Comparison of ENCODE assay signal across 8 cellular contexts in the genomic region with DNA sequence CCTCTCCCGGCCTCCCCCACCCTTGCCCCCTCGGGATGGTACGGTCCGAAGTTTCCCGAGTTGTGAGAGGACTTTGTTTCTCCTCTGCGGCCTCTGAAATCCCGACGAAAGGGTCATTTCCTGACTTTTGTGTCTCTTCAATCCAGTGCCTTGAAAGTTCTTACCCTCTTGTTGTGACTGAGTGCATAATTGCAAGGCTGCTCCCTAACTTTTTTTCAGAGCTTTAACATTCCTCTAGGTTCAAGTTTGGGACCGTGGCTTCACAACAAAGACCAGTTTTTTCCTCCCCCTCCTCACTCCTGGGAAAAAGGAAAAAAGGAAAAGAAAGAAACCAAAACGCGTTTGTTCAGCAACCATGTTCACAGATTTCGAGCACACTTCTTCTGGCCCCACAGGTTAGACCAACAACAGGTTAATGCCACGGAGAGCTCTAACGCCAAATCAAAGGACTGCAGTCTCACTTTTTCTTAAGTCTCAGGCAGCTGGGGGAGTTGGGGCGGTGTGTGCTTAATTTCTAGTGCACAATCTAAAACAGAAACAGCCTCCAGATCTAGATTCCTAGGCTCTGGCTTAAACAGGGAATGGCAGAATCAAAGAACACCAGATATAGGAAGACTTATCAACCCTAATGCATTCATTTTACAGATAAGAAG.
DNase-seq lines count a peak whose midpoint lies in the region; ATAC-seq and TF ChIP-seq lines count a peak whose summit lies in the region.

No MANE protein-coding gene starts in this region.

- POLR2A ChIA-PET in OCI-LY7 (lab: Charles Lee), result interaction anchor here (1.0 to 2.7 kb wide), 14 partner anchors 11 to 181 kb away, joined by 3 to 24 read pairs (median 4); a partner anchor contains a TSS

- DNase-seq in OCI-LY7 (ENCODE audit: low spot score) (peak; percentile 69), epithelial cell of prostate (ENCODE audit: low read depth, low spot score) (no peak), nephron progenitor cell (peak; percentile 15), NOMO-1 treated with DMSO at 0.1 percent for 48 hours (lab: John Stamatoyannopoulos, UW; ENCODE audit: unreplicated experiment) (no peak), posterior cingulate gyrus (no peak), SHP77 (lab: John Stamatoyannopoulos, UW) (no peak)

- H3K27me3 Mint-ChIP-seq in nephron progenitor cell (ENCODE audit: low read depth, poor library complexity), result peaks cover 3% of the 10 kb centered on the region

- peak overlapping the region; percentile 100 for H3K27ac Mint-ChIP-seq in nephron progenitor cell

- H3K79me2 ChIP-seq in OCI-LY7 (ENCODE audit: insufficient read depth, low read depth, low read length), result no peaks in the 10 kb centered on the region

- peak overlapping the region; percentile 87 for H2AFZ ChIP-seq in OCI-LY7 (ENCODE audit: low read length)

- H3K36me3 Mint-ChIP-seq in nephron progenitor cell (ENCODE audit: low read depth), result no peaks in the 10 kb centered on the region

- H3K27ac ChIP-seq in C4-2B, result peak overlapping the region; percentile 49
- peak overlapping the region; percentile 97 for H3K27ac ChIP-seq in OCI-LY7 (ENCODE audit: low read depth, low read length, poor library complexity, severe bottlenecking)
- peak overlapping the region; percentile 79 for H3K27ac ChIP-seq in epithelial cell of prostate

- ATAC-seq in GM18519 (IDR thresholded peaks at IDR 0.05; ENCODE audit: low FRiP score, unreplicated experiment), result no peak

- H3K4me3 ChIP-seq in OCI-LY7 (ENCODE audit: low read depth, low read length, poor library complexity, severe bottlenecking), result peak overlapping the region; percentile 70

- intact Hi-C loops in OCI-LY7 (cut with micrococcal nuclease; ENCODE audit: unreplicated experiment), result loop anchor here (1.0 to 2.0 kb wide), 3 partner anchors 57 to 178 kb away; no protein-coding TSS in a partner anchor
- intact Hi-C loops in posterior cingulate gyrus (cut with DNase I), result loop anchor here (1.0 to 10.0 kb wide), 3 partner anchors 79 to 281 kb away; no protein-coding TSS in a partner anchor

- TF ChIP-seq CTCF in C4-2B (conservative IDR thresholded peaks at IDR 0.05), result no peak
- no peak for TF ChIP-seq CTCF in OCI-LY7 (conservative IDR thresholded peaks at IDR 0.05; ENCODE audit: low read length)
- TF ChIP-seq CTCF in nephron progenitor cell (IDR thresholded peaks at IDR 0.05), result no peak

- CTCF ChIA-PET in OCI-LY7 (lab: Charles Lee; ENCODE audit: unreplicated experiment), result interaction anchor here (1.4 kb wide), 1 partner anchor 11 kb away, joined by 3 read pairs; no protein-coding TSS in a partner anchor

- no peaks in the 10 kb centered on the region for H3K9me3 ChIP-seq in OCI-LY7 (ENCODE audit: low read length)

- H3K9me3 Mint-ChIP-seq in nephron progenitor cell, result no peaks in the 10 kb centered on the region

- TSS peak; percentile 78 for BruUV-seq in OCI-LY7 (replicated peaks; lab: Mats Ljungman, UMichigan)

- peaks cover 92% of the 10 kb centered on the region for H3K4me1 Mint-ChIP-seq in nephron progenitor cell

- peak overlapping the region; percentile 82 for H3K4me3 Mint-ChIP-seq in nephron progenitor cell

- no peaks in the 10 kb centered on the region for H4K20me1 ChIP-seq in OCI-LY7 (ENCODE audit: insufficient read depth, low read length)

- peaks cover 94% of the 10 kb centered on the region for H3K4me1 ChIP-seq in OCI-LY7 (ENCODE audit: insufficient read depth, low read length, poor library complexity, severe bottlenecking)

- no peaks in the 10 kb centered on the region for H3K9me2 ChIP-seq in OCI-LY7 (ENCODE audit: insufficient read depth, low read length)

- H3K4me2 ChIP-seq in OCI-LY7 (ENCODE audit: low read length), result peak overlapping the region; percentile 89

- H3K36me3 ChIP-seq in OCI-LY7 (ENCODE audit: insufficient read depth, low read length), result no peaks in the 10 kb centered on the region

Comparison
In these comparisons a context has a peak if more than half of its experiments do, and no peak if none do; other contexts are left out.
1. DNase-seq: peak in OCI-LY7 (single experiment) and nephron progenitor cell (single experiment); none in epithelial cell of prostate (single experiment), NOMO-1 treated with DMSO at 0.1 percent for 48 hours (single experiment), posterior cingulate gyrus (0 of 10) and SHP77 (0 of 2).
2. Peak in every context shown above with its lines, with median percentiles within 50 percentile points of each other: H3K27ac ChIP-seq.